1 cellular context compared by ENCODE assay signal in the genomic region with DNA sequence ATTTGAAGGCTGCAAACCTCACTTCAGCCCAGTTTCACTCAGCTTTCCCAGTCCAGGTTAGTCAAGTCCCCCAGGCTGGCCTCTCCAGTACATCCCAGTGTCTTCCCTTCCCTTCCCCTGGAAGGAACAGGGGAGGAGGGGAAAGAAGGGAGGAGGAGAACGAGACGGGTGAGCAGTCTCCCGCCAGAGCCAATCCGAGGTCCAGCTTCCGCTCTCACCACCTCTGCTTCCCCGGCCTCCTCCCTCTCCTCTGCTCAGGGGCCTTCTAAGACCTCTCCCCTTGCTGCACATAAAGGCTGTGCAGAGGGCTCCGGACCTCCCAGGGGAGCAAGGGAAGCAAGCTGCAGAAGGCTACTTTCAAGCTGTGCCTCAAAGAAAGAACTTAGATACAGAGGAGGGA.
A peak's percentile ranks its signal among the peaks of the same experiment; 100 is the strongest.
TF ChIP-seq lines count a peak whose summit lies in the region.

No MANE protein-coding gene starts in this region.

TF ChIP-seq in HepG2, 621 proteins besides CTCF, POLR2A, EP300 and RAD21:
- TF ChIP-seq FOXA3 (CRISPR knock-in tag; IDR thresholded peaks at IDR 0.05) (no peak), ZNF12 (CRISPR knock-in tag; IDR thresholded peaks at IDR 0.05) (no peak), KDM3A (CRISPR knock-in tag; IDR thresholded peaks at IDR 0.05; ENCODE audit: low read depth) (no peak)
- TF ChIP-seq, protein P1, sequence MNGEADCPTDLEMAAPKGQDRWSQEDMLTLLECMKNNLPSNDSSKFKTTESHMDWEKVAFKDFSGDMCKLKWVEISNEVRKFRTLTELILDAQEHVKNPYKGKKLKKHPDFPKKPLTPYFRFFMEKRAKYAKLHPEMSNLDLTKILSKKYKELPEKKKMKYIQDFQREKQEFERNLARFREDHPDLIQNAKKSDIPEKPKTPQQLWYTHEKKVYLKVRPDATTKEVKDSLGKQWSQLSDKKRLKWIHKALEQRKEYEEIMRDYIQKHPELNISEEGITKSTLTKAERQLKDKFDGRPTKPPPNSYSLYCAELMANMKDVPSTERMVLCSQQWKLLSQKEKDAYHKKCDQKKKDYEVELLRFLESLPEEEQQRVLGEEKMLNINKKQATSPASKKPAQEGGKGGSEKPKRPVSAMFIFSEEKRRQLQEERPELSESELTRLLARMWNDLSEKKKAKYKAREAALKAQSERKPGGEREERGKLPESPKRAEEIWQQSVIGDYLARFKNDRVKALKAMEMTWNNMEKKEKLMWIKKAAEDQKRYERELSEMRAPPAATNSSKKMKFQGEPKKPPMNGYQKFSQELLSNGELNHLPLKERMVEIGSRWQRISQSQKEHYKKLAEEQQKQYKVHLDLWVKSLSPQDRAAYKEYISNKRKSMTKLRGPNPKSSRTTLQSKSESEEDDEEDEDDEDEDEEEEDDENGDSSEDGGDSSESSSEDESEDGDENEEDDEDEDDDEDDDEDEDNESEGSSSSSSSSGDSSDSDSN (CRISPR knock-in tag; IDR thresholded peaks at IDR 0.05), result 0 out of 2 replicates have a peak, but pooled peaks have one; percentile 16
